In the genomic region with DNA sequence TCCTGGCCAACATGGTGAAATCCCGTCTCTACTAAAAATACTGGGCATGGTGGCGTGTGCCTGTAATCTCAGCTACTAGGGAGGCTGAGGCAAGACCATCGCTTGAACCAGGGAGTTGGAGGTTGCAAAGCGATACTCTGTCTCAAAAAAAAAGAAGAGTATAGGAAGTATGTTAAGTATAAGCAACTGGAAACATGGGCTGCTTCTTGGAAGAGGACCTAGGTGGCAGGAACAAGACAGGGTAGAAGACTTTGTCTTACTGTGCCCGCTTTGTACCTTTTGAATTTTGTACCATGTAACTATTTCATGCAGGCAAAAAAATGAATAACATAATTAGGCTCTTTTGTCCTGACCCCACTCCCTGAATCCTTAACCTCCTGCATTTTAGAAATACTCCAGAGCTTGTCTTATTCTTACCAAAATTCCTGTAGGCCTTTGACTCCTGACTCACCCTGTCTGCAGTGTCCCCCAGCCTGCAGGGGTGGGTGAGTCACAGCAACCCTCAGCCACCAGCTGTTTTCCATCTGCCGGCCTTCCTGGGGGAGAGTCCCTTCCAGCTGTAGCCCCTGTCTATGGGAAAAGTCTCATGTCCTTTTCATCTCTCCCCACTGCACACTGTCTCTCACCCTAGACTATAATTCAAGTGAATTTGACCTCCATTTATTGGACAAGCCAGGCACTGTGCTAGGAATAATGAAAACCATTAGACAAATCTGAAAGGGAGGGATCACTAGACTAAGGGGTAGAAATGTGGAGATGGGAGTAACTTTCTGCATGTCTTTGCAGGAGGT, we compare ENCODE assay signal across 8 cellular contexts. TPM values are rescaled to one million over a fixed set of nuclear protein-coding genes. Genes with fewer than 3 reads are reported as not detected.
DNase-seq lines count a peak whose midpoint lies in the region; ATAC-seq and TF ChIP-seq lines count a peak whose summit lies in the region.

No MANE protein-coding gene starts in this region.

- H3K27ac ChIP-seq in BLaER1 treated with 17β-estradiol and CSF1 and Interleukin-3, amounts not matched to agents 10 nM and 100 nM = peak overlapping the region in 9 of 11 experiments; percentile 35 to 86 (median 60); a peak in 15 of 22 replicates
- peak overlapping the region; percentile 44; the same call in 1 of the 2 replicates for H3K27ac ChIP-seq in HUES6 (ENCODE audit: low read depth, low read length)
- H3K27ac ChIP-seq in naive thymus-derived CD4-positive, alpha-beta T cell (ENCODE audit: low read depth, low read length) = no peak overlapping the region

- no peaks in the 10 kb centered on the region for H3K36me3 Mint-ChIP-seq in chondrocyte (ENCODE audit: low read depth)
- no peaks in the 10 kb centered on the region for H3K36me3 Mint-ChIP-seq in naive thymus-derived CD4-positive, alpha-beta T cell

- POLR2A ChIA-PET in naive thymus-derived CD4-positive, alpha-beta T cell (lab: Charles Lee) = no interaction called here

- H3K9me3 Mint-ChIP-seq in chondrocyte (ENCODE audit: low read depth) = no peaks in the 10 kb centered on the region
- no peaks in the 10 kb centered on the region for H3K9me3 Mint-ChIP-seq in naive thymus-derived CD4-positive, alpha-beta T cell

- CTCF ChIA-PET in naive thymus-derived CD4-positive, alpha-beta T cell (lab: Charles Lee) = no interaction called here

- intact Hi-C loops in naive thymus-derived CD4-positive, alpha-beta T cell (cut with micrococcal nuclease) = no loop called here

- no peaks in the 10 kb centered on the region for H3K27me3 Mint-ChIP-seq in chondrocyte (ENCODE audit: low read depth)
- H3K27me3 Mint-ChIP-seq in naive thymus-derived CD4-positive, alpha-beta T cell = no peaks in the 10 kb centered on the region

- no peaks in the 10 kb centered on the region for H3K36me3 ChIP-seq in BLaER1 treated with 17β-estradiol and CSF1 and Interleukin-3, amounts not matched to agents 10 nM and 100 nM
- H3K36me3 ChIP-seq in HUES6 (ENCODE audit: control insufficient read depth, insufficient read depth, low read length) = no peaks in the 10 kb centered on the region
- H3K36me3 ChIP-seq in naive thymus-derived CD4-positive, alpha-beta T cell (ENCODE audit: control insufficient read depth in 2 of 3, insufficient read depth in 3 of 3, low read length in 3 of 3) = no peaks in the 10 kb centered on the region

- H3K27me3 ChIP-seq in BLaER1 treated with 17β-estradiol and CSF1 and Interleukin-3, amounts not matched to agents 10 nM and 100 nM = no peaks in the 10 kb centered on the region
- H3K27me3 ChIP-seq in HUES6 (ENCODE audit: control insufficient read depth, insufficient read depth, low read length) = no peaks in the 10 kb centered on the region
- H3K27me3 ChIP-seq in naive thymus-derived CD4-positive, alpha-beta T cell (ENCODE audit: control insufficient read depth in 2 of 2, insufficient read depth in 2 of 2, low read length in 2 of 2) = no peaks in the 10 kb centered on the region

- peak overlapping the region in 10 of 11 experiments; percentile 17 to 82 (median 72); a peak in 19 of 22 replicates for H3K4me2 ChIP-seq in BLaER1 treated with 17β-estradiol and CSF1 and Interleukin-3, amounts not matched to agents 10 nM and 100 nM

- no peak overlapping the region for H3K4me3 ChIP-seq in BLaER1 treated with 17β-estradiol and CSF1 and Interleukin-3, amounts not matched to agents 10 nM and 100 nM
- H3K4me3 ChIP-seq in HUES6 (ENCODE audit: low read depth, low read length) = no peak overlapping the region
- H3K4me3 ChIP-seq in naive thymus-derived CD4-positive, alpha-beta T cell (ENCODE audit: low read length) = no peak overlapping the region

- no peak for ATAC-seq in naive thymus-derived CD4-positive, alpha-beta T cell
- no peak for ATAC-seq in GM21737 (IDR thresholded peaks at IDR 0.05; ENCODE audit: unreplicated experiment)
- ATAC-seq in GM19351 (IDR thresholded peaks at IDR 0.05; ENCODE audit: unreplicated experiment) = no peak

- no peaks in the 10 kb centered on the region for H4K20me1 ChIP-seq in BLaER1 treated with 17β-estradiol and CSF1 and Interleukin-3, amounts not matched to agents 10 nM and 100 nM

- H3K9ac ChIP-seq in BLaER1 treated with 17β-estradiol and CSF1 and Interleukin-3, amounts not matched to agents 10 nM and 100 nM = peak overlapping the region in 6 of 11 experiments; percentile 1 to 54 (median 13); a peak in 5 of 22 replicates
- peak overlapping the region; percentile 46 for H3K9ac ChIP-seq in HUES6 (ENCODE audit: low read length)

- TF ChIP-seq CTCF in chondrocyte (IDR thresholded peaks at IDR 0.05) = no peak

- no peak for DNase-seq in chondrocyte (ENCODE audit: low spot score)
- no peak for DNase-seq in naive thymus-derived CD4-positive, alpha-beta T cell
- no peak for DNase-seq in UCSD-AML1 (lab: John Stamatoyannopoulos, UW; ENCODE audit: unreplicated experiment)
- DNase-seq in NCI-H1105 (lab: John Stamatoyannopoulos, UW) = no peak

- H3K4me3 Mint-ChIP-seq in chondrocyte (ENCODE audit: unreplicated experiment) = peak overlapping the region; percentile 2
- H3K4me3 Mint-ChIP-seq in naive thymus-derived CD4-positive, alpha-beta T cell = no peak overlapping the region

- peak overlapping the region; percentile 92 for H3K27ac Mint-ChIP-seq in chondrocyte (ENCODE audit: unreplicated experiment)
- H3K27ac Mint-ChIP-seq in naive thymus-derived CD4-positive, alpha-beta T cell = peak overlapping the region in 6 of 9 donors; percentile 11 to 85 (median 22)

- no peaks in the 10 kb centered on the region for H3K9me3 ChIP-seq in BLaER1 treated with 17β-estradiol and CSF1 and Interleukin-3, amounts not matched to agents 10 nM and 100 nM (replicated peaks in 1 of 11)
- no peaks in the 10 kb centered on the region for H3K9me3 ChIP-seq in HUES6 (ENCODE audit: control insufficient read depth, insufficient read depth, low read depth, low read length)
- no peaks in the 10 kb centered on the region for H3K9me3 ChIP-seq in naive thymus-derived CD4-positive, alpha-beta T cell (ENCODE audit: control insufficient read depth in 2 of 3, low read length in 3 of 3)

- peaks cover 74 to 99% (median 89%) of the 10 kb centered on the region in 10 experiments for H3K4me1 ChIP-seq in BLaER1 treated with 17β-estradiol and CSF1 and Interleukin-3, amounts not matched to agents 10 nM and 100 nM
- peaks cover 37% of the 10 kb centered on the region for H3K4me1 ChIP-seq in HUES6 (ENCODE audit: control insufficient read depth, insufficient read depth, low read length)
- H3K4me1 ChIP-seq in naive thymus-derived CD4-positive, alpha-beta T cell (ENCODE audit: control insufficient read depth in 2 of 2, insufficient read depth in 2 of 2, low read length in 2 of 2) = peaks cover 20 to 21% of the 10 kb centered on the region in 2 donors

- peaks cover 74% of the 10 kb centered on the region for H3K4me1 Mint-ChIP-seq in chondrocyte (ENCODE audit: low read depth)
- peaks cover 13 to 55% (median 37%) of the 10 kb centered on the region in 7 donors for H3K4me1 Mint-ChIP-seq in naive thymus-derived CD4-positive, alpha-beta T cell

RNA-seq across cellular contexts. Expression of a gene that starts 41.8 kb away (rescaled TPM):
- 45.7 to 54.9 TPM (median 48.5 TPM) in 3 replicates for total RNA-seq in chondrocyte
- total RNA-seq in naive thymus-derived CD4-positive, alpha-beta T cell = 10 to 100 TPM; 35.5 to 69.9 (median 37.7) TPM
- 100 to 1,000 TPM; 135 to 154 TPM for polyA plus RNA-seq in naive thymus-derived CD4-positive, alpha-beta T cell

RNA-seq across cellular contexts. Expression of a gene that starts 51.9 kb away (rescaled TPM):
- total RNA-seq in chondrocyte = 1,046 to 1,908 TPM (median 1,853 TPM) in 3 replicates
- 100 to 1,000 TPM; 650 to 900 (median 803) TPM for total RNA-seq in naive thymus-derived CD4-positive, alpha-beta T cell
- polyA plus RNA-seq in naive thymus-derived CD4-positive, alpha-beta T cell = 100 to 1,000 TPM in 1 of 2 donors, 10 to 100 TPM in 1; 95.5 to 501 TPM
